ENCODE assay signal across 8 cellular contexts in the genomic region with DNA sequence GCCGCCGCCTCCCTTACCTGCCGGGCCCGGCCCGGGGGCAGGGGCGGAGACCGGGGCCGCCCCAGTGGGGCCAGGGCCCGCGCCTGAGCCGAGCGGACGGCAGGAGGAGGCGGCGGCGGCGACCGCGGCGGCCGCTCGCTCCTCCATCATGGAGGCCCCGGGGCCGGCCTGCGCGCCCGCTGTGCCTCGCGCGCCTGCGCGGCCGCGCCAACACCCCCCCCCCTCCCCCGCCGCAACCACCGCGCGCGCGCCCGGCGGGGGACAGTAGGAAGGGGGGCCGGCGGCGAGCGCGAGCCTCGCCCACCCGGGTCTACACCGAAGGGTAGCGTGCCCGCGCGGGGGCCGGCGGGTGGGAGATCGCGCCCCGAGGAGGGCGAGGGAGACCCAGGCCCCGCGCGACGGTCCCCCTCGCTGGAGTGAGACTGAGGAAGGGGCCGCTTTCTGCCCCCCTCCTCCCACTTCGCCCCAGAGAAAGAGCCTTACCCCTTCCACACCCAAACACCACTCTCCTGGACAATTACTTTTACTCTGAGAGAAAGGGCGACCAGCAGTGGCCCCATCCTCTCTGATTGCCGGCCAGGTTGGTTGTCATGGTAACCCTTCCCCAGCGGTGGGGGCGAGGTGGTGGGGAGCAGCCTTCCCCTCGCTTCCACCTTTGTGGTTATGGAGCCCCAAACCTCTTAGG. TPM values are rescaled to one million over a fixed set of nuclear protein-coding genes. Genes with fewer than 3 reads are reported as not detected.
A peak's percentile ranks its signal among the peaks of the same experiment; 100 is the strongest.
DNase-seq lines count a peak whose midpoint lies in the region; ATAC-seq and TF ChIP-seq lines count a peak whose summit lies in the region.

A gene with protein sequence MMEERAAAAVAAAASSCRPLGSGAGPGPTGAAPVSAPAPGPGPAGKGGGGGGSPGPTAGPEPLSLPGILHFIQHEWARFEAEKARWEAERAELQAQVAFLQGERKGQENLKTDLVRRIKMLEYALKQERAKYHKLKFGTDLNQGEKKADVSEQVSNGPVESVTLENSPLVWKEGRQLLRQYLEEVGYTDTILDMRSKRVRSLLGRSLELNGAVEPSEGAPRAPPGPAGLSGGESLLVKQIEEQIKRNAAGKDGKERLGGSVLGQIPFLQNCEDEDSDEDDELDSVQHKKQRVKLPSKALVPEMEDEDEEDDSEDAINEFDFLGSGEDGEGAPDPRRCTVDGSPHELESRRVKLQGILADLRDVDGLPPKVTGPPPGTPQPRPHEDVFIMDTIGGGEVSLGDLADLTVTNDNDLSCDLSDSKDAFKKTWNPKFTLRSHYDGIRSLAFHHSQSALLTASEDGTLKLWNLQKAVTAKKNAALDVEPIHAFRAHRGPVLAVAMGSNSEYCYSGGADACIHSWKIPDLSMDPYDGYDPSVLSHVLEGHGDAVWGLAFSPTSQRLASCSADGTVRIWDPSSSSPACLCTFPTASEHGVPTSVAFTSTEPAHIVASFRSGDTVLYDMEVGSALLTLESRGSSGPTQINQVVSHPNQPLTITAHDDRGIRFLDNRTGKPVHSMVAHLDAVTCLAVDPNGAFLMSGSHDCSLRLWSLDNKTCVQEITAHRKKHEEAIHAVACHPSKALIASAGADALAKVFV (minus strand): TSS at position 170 of the 685 bp plus-strand sequence. CDS start 20 bp downstream, at position 150.

- no TSS peak for BruUV-seq in PC-9 (replicated peaks; lab: Mats Ljungman, UMichigan)

- H3K4me1 ChIP-seq in PC-9 (replicated peaks; ENCODE audit: insufficient read depth) = peaks cover 11% of the 10 kb centered on the region
- H3K4me1 ChIP-seq in gastroesophageal sphincter = peaks cover 0 to 61% (median 33%) of the 10 kb centered on the region in 3 donors
- H3K4me1 ChIP-seq in neutrophil (ENCODE audit: control insufficient read depth in 1 of 2, insufficient read depth in 1 of 2, low read depth in 1 of 2, low read length in 1 of 2) = peaks cover 33 to 35% of the 10 kb centered on the region in 2 experiments
- peaks cover 29 to 45% (median 32%) of the 10 kb centered on the region in 4 donors for H3K4me1 ChIP-seq in upper lobe of left lung

- DNase-seq in DMS53 (lab: John Stamatoyannopoulos, UW) = peak; percentile 88
- no peak for DNase-seq in DMS53 treated with DMSO at 0.1 percent for 48 hours (lab: John Stamatoyannopoulos, UW; ENCODE audit: unreplicated experiment)
- DNase-seq in PC-9 = peak in 1 of 2 experiments; percentile 39
- DNase-seq in activated gamma-delta T cell treated with anti-CD3 and anti-CD28 coated beads, Interleukin-2, amount 50 U/mL, for 16 hours (ENCODE audit: low read depth) = peak; percentile 33
- DNase-seq in upper lobe of left lung = peak in 1 of 2 donors; percentile 94

- ATAC-seq in HG03097 (IDR thresholded peaks at IDR 0.05; ENCODE audit: low FRiP score, unreplicated experiment) (peak; percentile 43), gastroesophageal sphincter (peak; percentile 87), upper lobe of left lung (ENCODE audit: low FRiP score in 2 of 2) (peak in 1 of 2 donors; percentile 87)

- intact Hi-C loops in PC-9 (cut with micrococcal nuclease; ENCODE audit: unreplicated experiment) = no loop called here

- POLR2A ChIA-PET in PC-9 (lab: Charles Lee; ENCODE audit: unreplicated experiment) = no interaction called here

- H3K36me3 ChIP-seq in PC-9 (ENCODE audit: low read depth) = 0 out of 2 replicates have a peak, but pooled peaks cover 6% of the 10 kb centered on the region
- H3K36me3 ChIP-seq in gastroesophageal sphincter = peaks cover 0 to 27% of the 10 kb centered on the region in 2 donors
- peaks cover 11% of the 10 kb centered on the region for H3K36me3 ChIP-seq in neutrophil
- peaks cover 0 to 17% (median 0%) of the 10 kb centered on the region in 4 donors for H3K36me3 ChIP-seq in upper lobe of left lung

- TF ChIP-seq EP300 in gastroesophageal sphincter (IDR thresholded peaks at IDR 0.05) (no peak), upper lobe of left lung (IDR thresholded peaks at IDR 0.05) (no peak)

- H3K9me3 ChIP-seq in PC-9 (ENCODE audit: insufficient read depth, low read depth) (no peaks in the 10 kb centered on the region), gastroesophageal sphincter (no peaks in the 10 kb centered on the region), neutrophil (no peaks in the 10 kb centered on the region), upper lobe of left lung (no peaks in the 10 kb centered on the region)

- H3K4me3 ChIP-seq in PC-9 = peak within 1 kb of the TSS; percentile 88
- H3K4me3 ChIP-seq in gastroesophageal sphincter = peak within 1 kb of the TSS; percentile 96 to 100
- H3K4me3 ChIP-seq in neutrophil (ENCODE audit: low read depth in 1 of 2, low read length in 1 of 2) = peak within 1 kb of the TSS; percentile 95
- peak within 1 kb of the TSS; percentile 79 to 100 (median 94) for H3K4me3 ChIP-seq in upper lobe of left lung

- peak; percentile 42 to 79 for TF ChIP-seq POLR2A in gastroesophageal sphincter (IDR thresholded peaks at IDR 0.05)
- peak in 3 of 4 donors; percentile 19 to 51 (median 49) for TF ChIP-seq POLR2A in upper lobe of left lung (IDR thresholded peaks at IDR 0.05)

- peak within 1 kb of the TSS; percentile 82 for H3K4me2 ChIP-seq in PC-9

- peaks cover 30% of the 10 kb centered on the region for H4K20me1 ChIP-seq in PC-9 (ENCODE audit: insufficient read depth)

- CTCF ChIA-PET in PC-9 (lab: Charles Lee) = no interaction called here

- H3F3A ChIP-seq in PC-9 (ENCODE audit: insufficient read depth, low read depth) = peaks cover 21% of the 10 kb centered on the region; the same call in 1 of the 2 replicates

- no peak for TF ChIP-seq CTCF in PC-9 (conservative IDR thresholded peaks at IDR 0.05)
- TF ChIP-seq CTCF in gastroesophageal sphincter (IDR thresholded peaks at IDR 0.05) = no peak
- TF ChIP-seq CTCF in neutrophil (IDR thresholded peaks at IDR 0.05) = no peak
- no peak for TF ChIP-seq CTCF in upper lobe of left lung (IDR thresholded peaks at IDR 0.05)

- H3K9me2 ChIP-seq in PC-9 (ENCODE audit: insufficient read depth) = no peaks in the 10 kb centered on the region

- H3K27me3 ChIP-seq in PC-9 (ENCODE audit: insufficient read depth, low read depth) (no peaks in the 10 kb centered on the region), gastroesophageal sphincter (no peaks in the 10 kb centered on the region), neutrophil (no peaks in the 10 kb centered on the region), upper lobe of left lung (no peaks in the 10 kb centered on the region)

- peak within 1 kb of the TSS; percentile 82 for H2AFZ ChIP-seq in PC-9

- peaks cover 53% of the 10 kb centered on the region for H3K79me2 ChIP-seq in PC-9 (ENCODE audit: low read depth)

- H3K27ac ChIP-seq in PC-9 (no peak within 1 kb of the TSS), gastroesophageal sphincter (peak within 1 kb of the TSS; percentile 79 to 97 (median 90)), neutrophil (peak within 1 kb of the TSS; percentile 69), upper lobe of left lung (peak within 1 kb of the TSS; percentile 92 to 98 (median 94))

- 0% methylated on average over 1 of the region's 73 CpGs; no CpG with 5 or more reads in 1 of the 2 donors for WGBS in gastroesophageal sphincter (ENCODE audit: low coverage in 1 of 2), 2 donors
- WGBS in upper lobe of left lung, 2 donors = 2 to 8% methylated on average over 4 to 16 of the region's 73 CpGs

RNA-seq across cellular contexts. Expression of the gene that starts here (rescaled TPM):
- total RNA-seq in PC-9 (2021) (93.3 and 131 TPM in 2 replicates), gastroesophageal sphincter (100 to 1,000 TPM in 1 of 4 donors, 10 to 100 TPM in 3; 64.6 to 109 (median 90.4) TPM), upper lobe of left lung (100 to 1,000 TPM in 2 of 6 donors, 10 to 100 TPM in 4; 59.8 to 168 (median 83.7) TPM)
